10 cellular contexts compared by ENCODE assay signal in the genomic region with DNA sequence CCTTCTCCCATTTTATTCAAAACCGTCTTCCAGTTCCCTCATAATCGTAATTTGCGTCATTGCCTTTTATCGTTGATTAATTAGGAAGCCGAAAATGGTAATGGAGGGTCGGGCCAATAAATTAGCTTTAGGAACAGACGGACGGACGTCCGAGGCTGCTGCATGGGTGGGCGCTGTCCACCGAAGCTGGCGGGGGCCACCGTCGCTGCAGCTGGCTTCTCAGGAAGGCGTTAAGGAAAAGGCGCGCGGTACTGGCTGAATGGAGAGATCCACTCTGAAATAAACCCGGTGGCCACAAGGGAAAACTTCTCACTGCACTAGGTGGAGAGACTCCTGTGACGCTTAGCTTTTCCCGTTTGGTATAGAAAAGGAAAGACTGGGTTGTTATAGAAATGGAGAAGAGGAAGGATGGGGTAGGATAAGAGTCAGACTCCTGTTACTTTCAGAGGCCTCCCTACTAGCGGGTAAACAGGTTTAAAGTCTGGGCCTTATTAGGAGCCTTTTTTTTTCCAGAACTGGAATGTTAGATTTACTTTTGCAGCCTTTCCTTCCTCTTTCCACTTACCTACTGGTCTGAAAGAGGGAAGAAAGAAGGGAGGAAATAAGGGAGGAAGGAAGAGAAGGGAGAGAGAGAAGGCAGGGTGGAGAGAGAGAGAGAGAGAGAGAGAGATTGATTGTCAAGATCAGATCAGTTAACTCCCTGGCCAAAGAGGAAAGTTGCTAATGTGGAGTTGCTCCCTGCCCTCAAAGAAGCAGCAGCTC. TPM values are rescaled to one million over a fixed set of nuclear protein-coding genes. Genes with fewer than 3 reads are reported as not detected.
DNase-seq lines count a peak whose midpoint lies in the region; ATAC-seq and TF ChIP-seq lines count a peak whose summit lies in the region.
"Had no signal": no experiment of that assay in that cellular context is flagged by ENCODE, and none has a peak within 500 bp of the region (broad histone marks: within the 10 kb centered on the region; RNA-seq: fewer than 3 reads in every experiment).

No MANE protein-coding gene starts in this region.

- H3K36me3 ChIP-seq in stomach, result no peaks in the 10 kb centered on the region

- H3K27ac ChIP-seq in angular gyrus (ENCODE audit: low read depth, low read length) (peak overlapping the region; percentile 59), layer of hippocampus (ENCODE audit: low read depth, low read length) (peak overlapping the region; percentile 73), stomach (no peak overlapping the region)
- H3K27ac ChIP-seq: body of pancreas had no signal

- H3K4me1 ChIP-seq in stomach, result peaks cover 24 to 61% (median 48%) of the 10 kb centered on the region in 4 donors

- no peak for TF ChIP-seq EP300 in stomach (IDR thresholded peaks at IDR 0.05)

- intact Hi-C loops in stomach (cut with DNase I; ENCODE audit: low total_unique reads), result no loop called here

- peaks cover 6% of the 10 kb centered on the region for H3K27me3 ChIP-seq in layer of hippocampus (ENCODE audit: control insufficient read depth, insufficient read depth, low read length)
- H3K27me3 ChIP-seq in stomach, result peaks cover 0 to 87% (median 58%) of the 10 kb centered on the region in 3 donors

- WGBS in stomach, 5 donors, result 14 to 19% (median 15%) methylated on average over 23 of the region's 23 CpGs

- H3K9me3 ChIP-seq in stomach, result no peaks in the 10 kb centered on the region
- H3K9me3 ChIP-seq: body of pancreas had no signal

- no peak for TF ChIP-seq CTCF in stomach (IDR thresholded peaks at IDR 0.05)

- DNase-seq in activated CD8-positive, alpha-beta memory T cell treated with anti-CD3 and anti-CD28 coated beads for 24 hours, result peak; percentile 44
- DNase-seq in activated CD8-positive, alpha-beta memory T cell treated with anti-CD3 and anti-CD28 coated beads, Interleukin-2, amount 50 U/mL, for 48 hours, result no peak
- DNase-seq in stomach, result no peak
- no peak for DNase-seq in activated gamma-delta T cell treated with Interleukin-2 at 50 U/mL for 16 hours
- DNase-seq: body of pancreas, NCI-H1092 treated with DMSO at 0.1 percent for 48 hours had no signal

- ATAC-seq in HG03159 (IDR thresholded peaks at IDR 0.05; ENCODE audit: unreplicated experiment) (no peak), GM19351 (IDR thresholded peaks at IDR 0.05; ENCODE audit: unreplicated experiment) (no peak)
- ATAC-seq: body of pancreas had no signal

- TF ChIP-seq POLR2A in stomach (IDR thresholded peaks at IDR 0.05), result no peak

- H3K4me3 ChIP-seq in stomach, result peak overlapping the region; percentile 65 to 80 (median 69)
- H3K4me3 ChIP-seq: body of pancreas had no signal

RNA-seq across cellular contexts. Expression of a gene that starts 11.3 kb away (rescaled TPM):
- total RNA-seq in stomach, result 10 to 100 TPM in 1 of 5 donors, 1 to 10 TPM in 3, not detected in 1; 1.6 to 22.8 (median 4.6) TPM
- 1 to 10 TPM; 2.4 to 2.9 (median 2.5) TPM for polyA plus RNA-seq in stomach

Comparison
In these comparisons a context has a peak if more than half of its experiments do, and no peak if none do; other contexts are left out.
1. H3K27ac ChIP-seq: peak in angular gyrus (single experiment) and layer of hippocampus (single experiment); none in stomach (0 of 5).